ENCODE assay signal across 8 cellular contexts in the genomic region with DNA sequence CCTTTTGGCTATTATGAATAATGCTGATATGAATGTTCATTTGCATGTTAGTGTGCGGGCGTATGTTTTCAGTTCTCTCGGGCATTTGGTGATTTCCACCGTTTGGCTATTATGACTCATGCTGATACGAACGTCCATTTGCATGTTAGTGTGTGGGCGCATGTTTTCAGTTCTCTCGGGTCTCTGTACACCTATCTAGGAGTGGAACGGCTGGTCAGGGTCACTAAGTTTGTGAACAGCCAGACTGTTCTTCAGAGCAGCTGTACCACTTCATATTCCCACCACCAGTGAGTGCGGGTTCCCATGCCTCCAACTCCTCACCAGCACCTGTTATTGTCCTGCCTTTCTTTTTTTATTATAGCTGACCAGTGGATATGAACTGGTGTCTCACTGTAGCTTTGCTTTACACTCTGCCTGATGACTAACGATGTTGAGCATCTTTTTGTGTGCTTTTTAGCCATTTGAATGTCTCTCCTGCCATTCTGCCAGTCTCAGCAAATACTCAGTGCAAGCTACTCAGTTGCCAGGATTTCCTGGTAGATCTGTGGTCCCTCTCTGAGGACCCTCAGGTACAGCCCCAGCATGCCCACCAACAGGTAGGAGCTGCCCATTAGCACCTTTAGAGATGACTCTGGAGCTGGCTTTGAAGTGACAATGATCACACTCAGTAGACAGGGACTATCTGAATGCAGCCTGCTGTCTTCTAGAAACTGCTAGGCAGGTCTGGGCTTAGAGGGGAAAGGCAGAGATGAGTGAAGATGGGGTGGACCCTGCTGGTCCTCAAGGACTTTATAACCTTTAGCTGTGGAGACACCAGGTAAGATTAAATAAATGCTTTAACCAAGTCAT.
DNase-seq lines count a peak whose midpoint lies in the region; ATAC-seq and TF ChIP-seq lines count a peak whose summit lies in the region.

No MANE protein-coding gene starts in this region.

- TF ChIP-seq CTCF in GM13976 (IDR thresholded peaks at IDR 0.05; ENCODE audit: borderline replicate concordance, control extremely low read depth, extremely low read depth, insufficient read depth, missing control alignments) (no peak), epithelial cell of esophagus (IDR thresholded peaks at IDR 0.05; ENCODE audit: insufficient read depth, low read depth, low read length, missing control alignments) (no peak)

- in situ Hi-C loops in GM13976 (cut with MboI; ENCODE audit: low sequenced_read_pairs, unreplicated experiment), result loop anchor here (10.0 kb wide), 1 partner anchor 125 kb away; no protein-coding TSS in a partner anchor

- no peak overlapping the region for H3K4me3 ChIP-seq in epithelial cell of esophagus (ENCODE audit: low read length)

- peak; percentile 86 for ATAC-seq in GM19468 (IDR thresholded peaks at IDR 0.05; ENCODE audit: extremely low read depth, unreplicated experiment)
- ATAC-seq in HG03439 (IDR thresholded peaks at IDR 0.05; ENCODE audit: unreplicated experiment), result peak; percentile 82

- DNase-seq in GM13976 (ENCODE audit: low spot score) (peak; percentile 83), epithelial cell of esophagus (ENCODE audit: low read depth) (peak; percentile 68), head of caudate nucleus (no peak), DMS79 treated with DMSO at 0.1 percent for 48 hours (lab: John Stamatoyannopoulos, UW) (no peak), COR-L47 (lab: John Stamatoyannopoulos, UW) (no peak), NCI-H345 treated with DMSO at 0.1 percent for 48 hours (lab: John Stamatoyannopoulos, UW; ENCODE audit: unreplicated experiment) (no peak)

- intact Hi-C loops in head of caudate nucleus (cut with DNase I), result no loop called here

Comparison
In these comparisons a context has a peak if more than half of its experiments do, and no peak if none do; other contexts are left out.
1. DNase-seq: peak in GM13976 (single experiment) and epithelial cell of esophagus (single experiment); none in head of caudate nucleus (0 of 42), DMS79 treated with DMSO at 0.1 percent for 48 hours (single experiment), COR-L47 (single experiment) and NCI-H345 treated with DMSO at 0.1 percent for 48 hours (single experiment).